Comparison of ENCODE assay signal across 25 cellular contexts in the genomic region with DNA sequence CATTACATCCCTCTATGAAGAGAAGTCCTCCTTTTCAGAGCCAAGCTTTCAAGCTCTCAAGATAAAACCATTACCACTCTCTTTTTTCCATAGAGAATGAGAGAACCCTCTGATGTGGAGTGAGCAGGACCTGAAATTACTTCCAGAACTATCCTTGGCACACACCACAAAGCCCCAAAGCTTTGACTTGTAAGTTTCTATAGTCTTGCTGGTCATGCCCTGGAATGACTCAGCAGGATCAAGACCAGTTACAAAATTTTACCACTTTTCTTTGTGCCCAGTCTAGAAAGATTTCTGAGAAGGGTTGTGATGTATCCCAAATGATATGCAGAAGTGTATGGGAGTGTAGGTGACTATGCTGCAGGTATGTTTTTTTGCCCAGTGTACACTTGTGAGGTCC.
"Had no signal": no experiment of that assay in that cellular context is flagged by ENCODE, and none has a peak within 500 bp of the region (broad histone marks: within the 10 kb centered on the region; RNA-seq: fewer than 3 reads in every experiment).

No MANE protein-coding gene starts in this region.

- H3K27me3 Mint-ChIP-seq: activated CD4-positive, alpha-beta T cell treated with anti-CD3 and anti-CD28 coated beads for 36 hours; activated naive CD8-positive, alpha-beta T cell; natural killer cell treated with Interleukin-12 subunit alpha and Interleukin-12 subunit beta and Interleukin-15 and Interleukin-18, amount 100 ng/mL, for 72 hours; progenitor cell of endocrine pancreas had no signal

- H3K27ac Mint-ChIP-seq: activated CD4-positive, alpha-beta T cell treated with anti-CD3 and anti-CD28 coated beads for 36 hours; activated naive CD8-positive, alpha-beta T cell; activated T-helper 2 cell treated with anti-CD3 and anti-CD28 coated beads, Interferon-gamma antibody, Interleukin-2, Interleukin-4, amounts not matched to agents 10 μg/mL and 5 μg/mL and 100 μg/mL, durations not matched to agents 14 hours and 24 hours and 36 hours; endodermal cell; natural killer cell treated with Interleukin-12 subunit alpha and Interleukin-12 subunit beta and Interleukin-15 and Interleukin-18, amount 100 ng/mL, for 72 hours; progenitor cell of endocrine pancreas; T-helper 2 cell treated with Interferon-gamma antibody and Interleukin-4, amounts not matched to agents 5 μg/mL and 100 μg/mL, for 36 hours; WTC11 had no signal

- H3K4me1 Mint-ChIP-seq: activated CD4-positive, alpha-beta T cell treated with anti-CD3 and anti-CD28 coated beads for 36 hours had no signal

- H3K4me3 Mint-ChIP-seq: activated CD4-positive, alpha-beta T cell treated with anti-CD3 and anti-CD28 coated beads for 36 hours; activated naive CD8-positive, alpha-beta T cell; activated T-cell treated with anti-CD3 and anti-CD28 coated beads, Interleukin-2, amount 50 U/mL, for 4 hours; endodermal cell; natural killer cell treated with Interleukin-12 subunit alpha and Interleukin-12 subunit beta and Interleukin-15 and Interleukin-18, amount 100 ng/mL, for 72 hours; T-helper 2 cell treated with Interferon-gamma antibody and Interleukin-4, amounts not matched to agents 5 μg/mL and 100 μg/mL, for 36 hours; WTC11 had no signal

- FAIRE-seq: frontal cortex had no signal

- H3K27ac ChIP-seq: cardiac muscle cell, epithelial cell of prostate, left ventricle myocardium inferior, sigmoid colon, upper lobe of left lung had no signal

- H3K36me3 Mint-ChIP-seq: activated naive CD8-positive, alpha-beta T cell had no signal

- H3K9me3 ChIP-seq: sigmoid colon had no signal

- H3K4me3 ChIP-seq: cardiac muscle cell, left ventricle myocardium inferior, sigmoid colon, upper lobe of left lung had no signal

- DNase-seq: activated CD4-positive, alpha-beta T cell treated with anti-CD3 and anti-CD28 coated beads for 36 hours; activated CD4-positive, alpha-beta T cell treated with anti-CD3 and anti-CD28 coated beads, Interleukin-2, amount 50 U/mL, for 4 hours; activated CD8-positive, alpha-beta memory T cell treated with anti-CD3 and anti-CD28 coated beads, Interleukin-2, amount 50 U/mL, for 48 hours; activated naive CD4-positive, alpha-beta T cell; activated T-cell treated with anti-CD3 and anti-CD28 coated beads, Interleukin-2, amount 50 U/mL, for 4 hours; amygdala; cortex of kidney; endodermal cell; hippocampal formation; left ventricle myocardium inferior; midbrain; retina; sigmoid colon; stimulated activated CD4-positive, alpha-beta T cell treated with anti-CD3 and anti-CD28 coated beads, Interleukin-4, amount 100 ng/mL, for 1 hour; stimulated activated naive CD4-positive, alpha-beta T cell treated with Interleukin-2 at 50 U/mL for 16 hours; upper lobe of left lung had no signal

- H3K36me3 ChIP-seq: cardiac muscle cell, left ventricle myocardium inferior, sigmoid colon, upper lobe of left lung had no signal

- H3K27me3 ChIP-seq: cardiac muscle cell, sigmoid colon, upper lobe of left lung had no signal

- H3K4me1 ChIP-seq: left ventricle myocardium inferior, upper lobe of left lung had no signal

- ATAC-seq: activated CD4-positive, alpha-beta T cell treated with anti-CD3 and anti-CD28 coated beads for 36 hours; activated T-cell treated with anti-CD3 and anti-CD28 coated beads, Interleukin-2, amount 50 U/mL, for 4 hours; natural killer cell treated with Interleukin-12 subunit alpha and Interleukin-12 subunit beta and Interleukin-15 and Interleukin-18, amount 100 ng/mL, for 72 hours; WTC11 had no signal
